2 cellular contexts compared by ENCODE assay signal in the genomic region with DNA sequence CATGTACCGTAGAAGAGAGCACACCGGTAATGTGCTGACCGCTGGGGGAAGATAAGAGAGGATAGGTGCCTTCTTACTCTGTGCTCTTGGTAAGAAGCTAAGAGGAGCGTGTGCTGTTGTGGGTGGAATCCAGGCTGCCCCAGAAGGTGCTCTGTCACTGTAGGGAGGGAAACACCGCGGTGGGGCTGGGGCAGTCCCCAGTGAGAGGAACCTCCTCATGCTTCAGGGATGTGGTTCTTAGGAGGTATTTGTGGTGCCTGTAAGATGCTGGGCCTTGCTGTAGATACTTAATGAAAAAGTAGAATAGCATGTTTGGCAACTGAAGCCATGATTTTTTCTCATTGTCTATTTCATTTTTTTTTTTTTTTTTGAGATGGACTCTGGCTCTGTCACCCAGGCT.
TF ChIP-seq lines count a peak whose summit lies in the region.

No MANE protein-coding gene starts in this region.

TF ChIP-seq in liver, 16 proteins besides CTCF, POLR2A, EP300 and RAD21:
- TF ChIP-seq, protein P1, sequence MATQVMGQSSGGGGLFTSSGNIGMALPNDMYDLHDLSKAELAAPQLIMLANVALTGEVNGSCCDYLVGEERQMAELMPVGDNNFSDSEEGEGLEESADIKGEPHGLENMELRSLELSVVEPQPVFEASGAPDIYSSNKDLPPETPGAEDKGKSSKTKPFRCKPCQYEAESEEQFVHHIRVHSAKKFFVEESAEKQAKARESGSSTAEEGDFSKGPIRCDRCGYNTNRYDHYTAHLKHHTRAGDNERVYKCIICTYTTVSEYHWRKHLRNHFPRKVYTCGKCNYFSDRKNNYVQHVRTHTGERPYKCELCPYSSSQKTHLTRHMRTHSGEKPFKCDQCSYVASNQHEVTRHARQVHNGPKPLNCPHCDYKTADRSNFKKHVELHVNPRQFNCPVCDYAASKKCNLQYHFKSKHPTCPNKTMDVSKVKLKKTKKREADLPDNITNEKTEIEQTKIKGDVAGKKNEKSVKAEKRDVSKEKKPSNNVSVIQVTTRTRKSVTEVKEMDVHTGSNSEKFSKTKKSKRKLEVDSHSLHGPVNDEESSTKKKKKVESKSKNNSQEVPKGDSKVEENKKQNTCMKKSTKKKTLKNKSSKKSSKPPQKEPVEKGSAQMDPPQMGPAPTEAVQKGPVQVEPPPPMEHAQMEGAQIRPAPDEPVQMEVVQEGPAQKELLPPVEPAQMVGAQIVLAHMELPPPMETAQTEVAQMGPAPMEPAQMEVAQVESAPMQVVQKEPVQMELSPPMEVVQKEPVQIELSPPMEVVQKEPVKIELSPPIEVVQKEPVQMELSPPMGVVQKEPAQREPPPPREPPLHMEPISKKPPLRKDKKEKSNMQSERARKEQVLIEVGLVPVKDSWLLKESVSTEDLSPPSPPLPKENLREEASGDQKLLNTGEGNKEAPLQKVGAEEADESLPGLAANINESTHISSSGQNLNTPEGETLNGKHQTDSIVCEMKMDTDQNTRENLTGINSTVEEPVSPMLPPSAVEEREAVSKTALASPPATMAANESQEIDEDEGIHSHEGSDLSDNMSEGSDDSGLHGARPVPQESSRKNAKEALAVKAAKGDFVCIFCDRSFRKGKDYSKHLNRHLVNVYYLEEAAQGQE (IDR thresholded peaks at IDR 0.05): no peak
- TF ChIP-seq GABPA (IDR thresholded peaks at IDR 0.05 in 1 of 2, conservative IDR thresholded peaks at IDR 0.05 in 1 of 2) (no peak), YY1 (IDR thresholded peaks at IDR 0.05) (no peak), SP1 (IDR thresholded peaks at IDR 0.05) (no peak), FOXA1 (IDR thresholded peaks at IDR 0.05) (no peak), HNF4G (IDR thresholded peaks at IDR 0.05) (no peak), FOXA2 (IDR thresholded peaks at IDR 0.05) (no peak), HNF4A (conservative IDR thresholded peaks at IDR 0.05) (no peak), TAF1 (conservative IDR thresholded peaks at IDR 0.05) (no peak)
- TF ChIP-seq, protein P2, sequence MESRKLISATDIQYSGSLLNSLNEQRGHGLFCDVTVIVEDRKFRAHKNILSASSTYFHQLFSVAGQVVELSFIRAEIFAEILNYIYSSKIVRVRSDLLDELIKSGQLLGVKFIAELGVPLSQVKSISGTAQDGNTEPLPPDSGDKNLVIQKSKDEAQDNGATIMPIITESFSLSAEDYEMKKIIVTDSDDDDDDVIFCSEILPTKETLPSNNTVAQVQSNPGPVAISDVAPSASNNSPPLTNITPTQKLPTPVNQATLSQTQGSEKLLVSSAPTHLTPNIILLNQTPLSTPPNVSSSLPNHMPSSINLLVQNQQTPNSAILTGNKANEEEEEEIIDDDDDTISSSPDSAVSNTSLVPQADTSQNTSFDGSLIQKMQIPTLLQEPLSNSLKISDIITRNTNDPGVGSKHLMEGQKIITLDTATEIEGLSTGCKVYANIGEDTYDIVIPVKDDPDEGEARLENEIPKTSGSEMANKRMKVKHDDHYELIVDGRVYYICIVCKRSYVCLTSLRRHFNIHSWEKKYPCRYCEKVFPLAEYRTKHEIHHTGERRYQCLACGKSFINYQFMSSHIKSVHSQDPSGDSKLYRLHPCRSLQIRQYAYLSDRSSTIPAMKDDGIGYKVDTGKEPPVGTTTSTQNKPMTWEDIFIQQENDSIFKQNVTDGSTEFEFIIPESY (IDR thresholded peaks at IDR 0.05): no peak

TF ChIP-seq in HepG2, 621 proteins besides CTCF, POLR2A, EP300 and RAD21:
- TF ChIP-seq GATAD2A (CRISPR knock-in tag; IDR thresholded peaks at IDR 0.05) (no peak), FOSL2 (CRISPR knock-in tag; IDR thresholded peaks at IDR 0.05) (no peak), ZNF451 (CRISPR knock-in tag; IDR thresholded peaks at IDR 0.05) (no peak), YEATS4 (CRISPR knock-in tag; IDR thresholded peaks at IDR 0.05; ENCODE audit: borderline replicate concordance) (no peak), ZNF883 (CRISPR knock-in tag; IDR thresholded peaks at IDR 0.05; ENCODE audit: not compliant biosample characterization) (no peak)
- TF ChIP-seq, protein P3, sequence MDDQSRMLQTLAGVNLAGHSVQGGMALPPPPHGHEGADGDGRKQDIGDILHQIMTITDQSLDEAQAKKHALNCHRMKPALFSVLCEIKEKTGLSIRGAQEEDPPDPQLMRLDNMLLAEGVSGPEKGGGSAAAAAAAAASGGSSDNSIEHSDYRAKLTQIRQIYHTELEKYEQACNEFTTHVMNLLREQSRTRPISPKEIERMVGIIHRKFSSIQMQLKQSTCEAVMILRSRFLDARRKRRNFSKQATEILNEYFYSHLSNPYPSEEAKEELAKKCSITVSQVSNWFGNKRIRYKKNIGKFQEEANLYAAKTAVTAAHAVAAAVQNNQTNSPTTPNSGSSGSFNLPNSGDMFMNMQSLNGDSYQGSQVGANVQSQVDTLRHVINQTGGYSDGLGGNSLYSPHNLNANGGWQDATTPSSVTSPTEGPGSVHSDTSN (CRISPR knock-in tag; IDR thresholded peaks at IDR 0.05; ENCODE audit: borderline replicate concordance): no peak
- TF ChIP-seq, protein P4, sequence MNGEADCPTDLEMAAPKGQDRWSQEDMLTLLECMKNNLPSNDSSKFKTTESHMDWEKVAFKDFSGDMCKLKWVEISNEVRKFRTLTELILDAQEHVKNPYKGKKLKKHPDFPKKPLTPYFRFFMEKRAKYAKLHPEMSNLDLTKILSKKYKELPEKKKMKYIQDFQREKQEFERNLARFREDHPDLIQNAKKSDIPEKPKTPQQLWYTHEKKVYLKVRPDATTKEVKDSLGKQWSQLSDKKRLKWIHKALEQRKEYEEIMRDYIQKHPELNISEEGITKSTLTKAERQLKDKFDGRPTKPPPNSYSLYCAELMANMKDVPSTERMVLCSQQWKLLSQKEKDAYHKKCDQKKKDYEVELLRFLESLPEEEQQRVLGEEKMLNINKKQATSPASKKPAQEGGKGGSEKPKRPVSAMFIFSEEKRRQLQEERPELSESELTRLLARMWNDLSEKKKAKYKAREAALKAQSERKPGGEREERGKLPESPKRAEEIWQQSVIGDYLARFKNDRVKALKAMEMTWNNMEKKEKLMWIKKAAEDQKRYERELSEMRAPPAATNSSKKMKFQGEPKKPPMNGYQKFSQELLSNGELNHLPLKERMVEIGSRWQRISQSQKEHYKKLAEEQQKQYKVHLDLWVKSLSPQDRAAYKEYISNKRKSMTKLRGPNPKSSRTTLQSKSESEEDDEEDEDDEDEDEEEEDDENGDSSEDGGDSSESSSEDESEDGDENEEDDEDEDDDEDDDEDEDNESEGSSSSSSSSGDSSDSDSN (CRISPR knock-in tag; IDR thresholded peaks at IDR 0.05): no peak
- TF ChIP-seq, protein P5, sequence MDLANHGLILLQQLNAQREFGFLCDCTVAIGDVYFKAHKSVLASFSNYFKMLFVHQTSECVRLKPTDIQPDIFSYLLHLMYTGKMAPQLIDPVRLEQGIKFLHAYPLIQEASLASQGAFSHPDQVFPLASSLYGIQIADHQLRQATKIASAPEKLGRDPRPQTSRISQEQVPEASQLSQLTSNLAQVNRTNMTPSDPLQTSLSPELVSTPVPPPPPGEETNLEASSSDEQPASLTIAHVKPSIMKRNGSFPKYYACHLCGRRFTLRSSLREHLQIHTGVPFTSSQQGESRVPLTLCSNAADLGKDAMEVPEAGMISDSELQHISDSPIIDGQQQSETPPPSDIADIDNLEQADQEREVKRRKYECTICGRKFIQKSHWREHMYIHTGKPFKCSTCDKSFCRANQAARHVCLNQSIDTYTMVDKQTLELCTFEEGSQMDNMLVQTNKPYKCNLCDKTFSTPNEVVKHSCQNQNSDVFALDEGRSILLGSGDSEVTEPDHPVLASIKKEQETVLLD (CRISPR knock-in tag; IDR thresholded peaks at IDR 0.05; ENCODE audit: low read depth): no peak
- TF ChIP-seq, protein P6, sequence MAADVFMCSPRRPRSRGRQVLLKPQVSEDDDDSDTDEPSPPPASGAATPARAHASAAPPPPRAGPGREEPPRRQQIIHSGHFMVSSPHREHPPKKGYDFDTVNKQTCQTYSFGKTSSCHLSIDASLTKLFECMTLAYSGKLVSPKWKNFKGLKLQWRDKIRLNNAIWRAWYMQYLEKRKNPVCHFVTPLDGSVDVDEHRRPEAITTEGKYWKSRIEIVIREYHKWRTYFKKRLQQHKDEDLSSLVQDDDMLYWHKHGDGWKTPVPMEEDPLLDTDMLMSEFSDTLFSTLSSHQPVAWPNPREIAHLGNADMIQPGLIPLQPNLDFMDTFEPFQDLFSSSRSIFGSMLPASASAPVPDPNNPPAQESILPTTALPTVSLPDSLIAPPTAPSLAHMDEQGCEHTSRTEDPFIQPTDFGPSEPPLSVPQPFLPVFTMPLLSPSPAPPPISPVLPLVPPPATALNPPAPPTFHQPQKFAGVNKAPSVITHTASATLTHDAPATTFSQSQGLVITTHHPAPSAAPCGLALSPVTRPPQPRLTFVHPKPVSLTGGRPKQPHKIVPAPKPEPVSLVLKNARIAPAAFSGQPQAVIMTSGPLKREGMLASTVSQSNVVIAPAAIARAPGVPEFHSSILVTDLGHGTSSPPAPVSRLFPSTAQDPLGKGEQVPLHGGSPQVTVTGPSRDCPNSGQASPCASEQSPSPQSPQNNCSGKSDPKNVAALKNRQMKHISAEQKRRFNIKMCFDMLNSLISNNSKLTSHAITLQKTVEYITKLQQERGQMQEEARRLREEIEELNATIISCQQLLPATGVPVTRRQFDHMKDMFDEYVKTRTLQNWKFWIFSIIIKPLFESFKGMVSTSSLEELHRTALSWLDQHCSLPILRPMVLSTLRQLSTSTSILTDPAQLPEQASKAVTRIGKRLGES (CRISPR knock-in tag; IDR thresholded peaks at IDR 0.05; ENCODE audit: borderline replicate concordance): no peak
